In the genomic region with DNA sequence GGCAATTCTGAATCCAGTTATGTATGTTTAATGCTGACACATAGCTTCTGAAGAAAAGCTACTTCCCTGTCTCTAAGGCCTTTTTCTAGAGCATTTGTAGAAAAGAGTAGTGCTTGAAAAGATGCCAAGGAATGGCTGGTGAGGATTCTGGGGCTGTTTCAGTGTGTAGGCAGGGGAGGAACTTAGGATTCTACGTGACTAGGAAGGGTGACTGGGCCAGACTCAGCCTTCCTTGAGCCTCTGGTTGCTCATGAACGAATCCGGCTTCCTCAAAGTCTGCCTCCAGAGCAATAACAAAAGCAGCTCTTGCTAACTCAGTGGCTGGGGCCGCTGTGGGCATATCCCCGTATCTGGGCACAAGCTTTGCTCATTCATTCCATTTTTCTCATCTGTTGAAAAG, we compare ENCODE assay signal across 1 cellular context.
TF ChIP-seq lines count a peak whose summit lies in the region.

No MANE protein-coding gene starts in this region.

TF ChIP-seq in GM23338, 12 proteins besides CTCF, POLR2A, EP300 and RAD21 (continued from another document):
- no peak for TF ChIP-seq JUNB (IDR thresholded peaks at IDR 0.05; ENCODE audit: unreplicated experiment)
